20 cellular contexts compared by ENCODE assay signal in genomic region chr5:78624011-78624541, GRCh38. TPM values are rescaled to one million over a fixed set of nuclear protein-coding genes. Genes with fewer than 3 reads are reported as not detected.
DNase-seq lines count a peak whose midpoint lies in the region; ATAC-seq, FAIRE-seq and TF ChIP-seq lines count a peak whose summit lies in the region.
"Had no signal": no experiment of that assay in that cellular context is flagged by ENCODE, and none has a peak within 500 bp of the region (broad histone marks: within the 10 kb centered on the region; RNA-seq: fewer than 3 reads in every experiment).

No MANE protein-coding gene starts in this region.

- no peak overlapping the region for H3K4me2 ChIP-seq in endothelial cell of umbilical vein (ENCODE audit: insufficient read depth, low read length)
- H3K4me2 ChIP-seq: hepatocyte had no signal

- CTCF ChIA-PET in endothelial cell of umbilical vein (lab: Charles Lee): interaction anchor here (0.9 to 1.0 kb wide), 2 partner anchors 87 to 275 kb away, joined by 3 read pairs; no protein-coding TSS in a partner anchor

- no peak overlapping the region for H3K4me3 ChIP-seq in endothelial cell of umbilical vein (replicated peaks in 1 of 3; ENCODE audit: insufficient read depth in 1 of 3, low read depth in 1 of 3, low read length in 3 of 3)
- no peak overlapping the region for H3K4me3 ChIP-seq in mesodermal cell (ENCODE audit: extremely low read depth, insufficient read depth, low read length, poor library complexity, severe bottlenecking)
- H3K4me3 ChIP-seq: hepatocyte, ovary, tibial nerve had no signal

- TF ChIP-seq CTCF in endothelial cell of umbilical vein (IDR thresholded peaks at IDR 0.05; ENCODE audit: extremely low read depth in 1 of 2, insufficient read depth in 1 of 2, low read depth in 1 of 2, low read length in 2 of 2): no peak

- H3K4me1 ChIP-seq in endothelial cell of umbilical vein (ENCODE audit: control insufficient read depth, extremely low read depth, insufficient read depth, low read length) (no peaks in the 10 kb centered on the region), mesodermal cell (ENCODE audit: control insufficient read depth, insufficient read depth, low read length, poor library complexity, severe bottlenecking) (peaks cover 22% of the 10 kb centered on the region)

- intact Hi-C loops in endothelial cell of umbilical vein (cut with micrococcal nuclease): no loop called here

- H3K79me2 ChIP-seq in endothelial cell of umbilical vein (ENCODE audit: control insufficient read depth, insufficient read depth, low read length): peaks cover 3% of the 10 kb centered on the region

- H2AFZ ChIP-seq in endothelial cell of umbilical vein (ENCODE audit: low read depth, low read length): no peak overlapping the region
- H2AFZ ChIP-seq: hepatocyte had no signal

- H3K36me3 ChIP-seq in endothelial cell of umbilical vein (ENCODE audit: control insufficient read depth in 2 of 2, extremely low read depth in 1 of 2, insufficient read depth in 2 of 2, low read length in 2 of 2) (peaks cover 2 to 16% of the 10 kb centered on the region in 2 experiments), mesodermal cell (ENCODE audit: control insufficient read depth, insufficient read depth, low read length) (peaks cover 49% of the 10 kb centered on the region)
- H3K36me3 ChIP-seq: ovary had no signal

- DNase-seq in NCI-H146 (lab: John Stamatoyannopoulos, UW) (peak; percentile 48), NCI-H146 treated with DMSO at 0.1 percent for 48 hours (lab: John Stamatoyannopoulos, UW; ENCODE audit: unreplicated experiment) (no peak), endothelial cell of umbilical vein (ENCODE audit: low read depth, low spot score) (no peak), substantia nigra (lab: John Stamatoyannopoulos, UW) (peak in 3 of 49 donors; percentile 10 to 44 (median 15)), ureter (ENCODE audit: low spot score) (no peak), NCI-H510A treated with DMSO at 0.1 percent for 48 hours (lab: John Stamatoyannopoulos, UW) (no peak)
- DNase-seq: activated CD4-positive, alpha-beta memory T cell treated with anti-CD3 and anti-CD28 coated beads, Interleukin-2, amount 10 ng/mL, durations not matched to agents 7 days and 5 days; activated naive CD8-positive, alpha-beta T cell treated with anti-CD3 and anti-CD28 coated beads for 36 hours; activated T-cell treated with anti-CD3 and anti-CD28 coated beads, Interleukin-2, amount 50 U/mL, for 4 hours; NCI-H1092 treated with DMSO at 0.1 percent for 48 hours; ovary; RPMI8226; T-cell had no signal

- 8% methylated on average over 2 of the region's 2 CpGs; no CpG with 5 or more reads in 1 of the 2 experiments for WGBS in mesodermal cell (ENCODE audit: insufficient coverage in 2 of 2), 2 experiments

- TF ChIP-seq POLR2A in endothelial cell of umbilical vein (IDR thresholded peaks at IDR 0.05; ENCODE audit: low read depth, low read length): no peak

- H4K20me1 ChIP-seq in endothelial cell of umbilical vein (replicated peaks; ENCODE audit: control insufficient read depth, extremely low read depth, insufficient read depth, low read length): no peaks in the 10 kb centered on the region

- BruUV-seq in endothelial cell of umbilical vein (replicated peaks; lab: Mats Ljungman, UMichigan): no TSS peak

- POLR2A ChIA-PET in endothelial cell of umbilical vein (lab: Charles Lee): no interaction called here

- no peak overlapping the region for H3K9ac ChIP-seq in endothelial cell of umbilical vein (replicated peaks; ENCODE audit: extremely low read depth, insufficient read depth, low read length)

- H3K27ac ChIP-seq in endothelial cell of umbilical vein (ENCODE audit: insufficient read depth, low read depth, low read length): no peak overlapping the region
- H3K27ac ChIP-seq in mesodermal cell (ENCODE audit: low read depth, low read length, severe bottlenecking): peak overlapping the region; percentile 68
- peak overlapping the region; percentile 22 for H3K27ac ChIP-seq in substantia nigra (ENCODE audit: low read depth, low read length, poor library complexity, severe bottlenecking)
- H3K27ac ChIP-seq: 22Rv1, hepatocyte, ovary had no signal

- no peak for ATAC-seq in GM21360 (IDR thresholded peaks at IDR 0.05; ENCODE audit: unreplicated experiment)
- ATAC-seq: activated T-cell treated with anti-CD3 and anti-CD28 coated beads, Interleukin-2, amount 50 U/mL, for 4 hours; T-cell had no signal

- H3K9me1 ChIP-seq in endothelial cell of umbilical vein (replicated peaks; ENCODE audit: control insufficient read depth, extremely low read depth, insufficient read depth, low read length): no peaks in the 10 kb centered on the region

- peak; percentile 31 for FAIRE-seq in endothelial cell of umbilical vein (lab: Jason Lieb, UNC)
- FAIRE-seq: GM18507, H54 had no signal

- H3K9me3 ChIP-seq in endothelial cell of umbilical vein (replicated peaks; ENCODE audit: control insufficient read depth, insufficient read depth, low read length) (peaks cover 2% of the 10 kb centered on the region), mesodermal cell (ENCODE audit: control insufficient read depth, low read length) (peaks cover 5% of the 10 kb centered on the region)
- H3K9me3 ChIP-seq: ovary had no signal

- dilution Hi-C loops in endothelial cell of umbilical vein (cut with MboI; ENCODE audit: extremely low pct_ligation_motif_present, low sequenced_read_pairs): no loop called here

- no peaks in the 10 kb centered on the region for H3K27me3 ChIP-seq in endothelial cell of umbilical vein (ENCODE audit: control insufficient read depth in 2 of 2, insufficient read depth in 2 of 2, low read length in 2 of 2)
- H3K27me3 ChIP-seq: hepatocyte, ovary, tibial nerve had no signal

TF ChIP-seq in endothelial cell of umbilical vein, 7 proteins besides CTCF, POLR2A, EP300 and RAD21:
- TF ChIP-seq MYC (IDR thresholded peaks at IDR 0.05; ENCODE audit: low read depth, low read length) (no peak), FOS (IDR thresholded peaks at IDR 0.05; ENCODE audit: borderline replicate concordance, insufficient read depth, low read length) (no peak), JUN (IDR thresholded peaks at IDR 0.05; ENCODE audit: borderline replicate concordance, insufficient read depth, insufficient read length, low read depth) (no peak), POLR2AphosphoS5 (IDR thresholded peaks at IDR 0.05; ENCODE audit: insufficient read depth, low read depth, low read length) (no peak), GATA2 (IDR thresholded peaks at IDR 0.05; ENCODE audit: insufficient read depth, insufficient read length, low read depth, low read length) (no peak), EZH2 (IDR thresholded peaks at IDR 0.05; ENCODE audit: borderline replicate concordance, low read depth, low read length, severe bottlenecking) (no peak)
- TF ChIP-seq, protein P1, sequence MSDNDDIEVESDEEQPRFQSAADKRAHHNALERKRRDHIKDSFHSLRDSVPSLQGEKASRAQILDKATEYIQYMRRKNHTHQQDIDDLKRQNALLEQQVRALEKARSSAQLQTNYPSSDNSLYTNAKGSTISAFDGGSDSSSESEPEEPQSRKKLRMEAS (IDR thresholded peaks at IDR 0.05; ENCODE audit: insufficient read depth, insufficient read length): no peak

RNA-seq across cellular contexts. Expression of gene LHFPL2, which starts 24.5 kb away (rescaled TPM):
- total RNA-seq in endothelial cell of umbilical vein (26.8 and 36.3 TPM in 2 replicates), ureter (33.3 TPM)
- polyA plus RNA-seq in endothelial cell of umbilical vein: 9.3 and 9.6 TPM in 2 replicates
- 8.1 and 9.5 TPM in 2 replicates for polyA plus RNA-seq in endothelial cell of umbilical vein (2011; cell fraction: cytosol; rRNA removed)
- 19.9 and 20.5 TPM in 2 replicates for polyA plus RNA-seq in endothelial cell of umbilical vein (2011; cell fraction: nucleus; rRNA removed)
- 34.9 and 35.2 TPM in 2 replicates for polyA plus RNA-seq in endothelial cell of umbilical vein (2012)
- 29.7 and 34.7 TPM in 2 replicates for polyA minus RNA-seq in endothelial cell of umbilical vein
- 2.4 TPM for polyA minus RNA-seq in endothelial cell of umbilical vein (2011; cell fraction: cytosol; rRNA and poly(A)+ RNA removed)
- 46.8 and 57.6 TPM in 2 replicates for polyA minus RNA-seq in endothelial cell of umbilical vein (2011; cell fraction: nucleus; rRNA and poly(A)+ RNA removed)
- 40.1 TPM for polyA plus RNA-seq in mesodermal cell (2013, experiment 1 of 2)
- polyA plus RNA-seq in mesodermal cell (2013, experiment 2 of 2): 47.4 TPM
